ENCODE assay signal across 8 cellular contexts in the genomic region with DNA sequence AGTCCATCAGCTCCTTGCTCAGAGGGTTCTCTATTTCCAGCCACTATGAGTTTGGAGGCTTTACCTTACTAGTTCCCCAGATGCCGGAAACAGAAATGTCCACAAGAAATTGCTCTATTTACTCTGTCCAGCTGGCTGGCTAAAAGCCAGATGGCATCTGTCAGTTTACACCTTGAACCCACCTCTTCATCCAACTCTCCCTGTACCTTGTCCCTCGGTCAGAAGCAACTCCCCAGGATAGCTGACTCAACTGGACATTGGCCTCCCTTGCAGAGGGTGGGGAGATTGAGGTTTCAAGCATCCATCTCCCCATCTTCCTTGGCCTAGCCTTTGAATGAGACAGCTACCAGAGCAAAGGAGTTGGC. TPM values are rescaled to one million over a fixed set of nuclear protein-coding genes. Genes with fewer than 3 reads are reported as not detected.
DNase-seq lines count a peak whose midpoint lies in the region; TF ChIP-seq lines count a peak whose summit lies in the region.

No MANE protein-coding gene starts in this region.

- peak overlapping the region; percentile 62 for H3K4me3 Mint-ChIP-seq in endodermal cell

- H3K4me1 Mint-ChIP-seq in endodermal cell, result peaks cover 16% of the 10 kb centered on the region

- TF ChIP-seq CTCF in DOHH2 (IDR thresholded peaks at IDR 0.05; ENCODE audit: low read depth, low read length, poor library complexity, severe bottlenecking), result no peak
- TF ChIP-seq CTCF in OCI-LY7 (conservative IDR thresholded peaks at IDR 0.05; ENCODE audit: low read length), result no peak
- TF ChIP-seq CTCF in endodermal cell (conservative IDR thresholded peaks at IDR 0.05), result no peak

- H4K20me1 ChIP-seq in DOHH2 (ENCODE audit: control insufficient read depth, insufficient read depth, low read depth, low read length) (no peaks in the 10 kb centered on the region), OCI-LY7 (ENCODE audit: insufficient read depth, low read length) (no peaks in the 10 kb centered on the region)

- H3K4me1 ChIP-seq in DOHH2 (ENCODE audit: control insufficient read depth, low read length) (peaks cover 39% of the 10 kb centered on the region), OCI-LY7 (ENCODE audit: insufficient read depth, low read length, poor library complexity, severe bottlenecking) (peaks cover 21% of the 10 kb centered on the region), endodermal cell (ENCODE audit: control insufficient read depth, insufficient read depth, low read length) (peaks cover 4% of the 10 kb centered on the region), rectal smooth muscle tissue (ENCODE audit: control insufficient read depth, insufficient read depth, low read length) (peaks cover 14% of the 10 kb centered on the region)

- no peaks in the 10 kb centered on the region for H3K36me3 Mint-ChIP-seq in endodermal cell (ENCODE audit: low read depth)

- H3K27ac ChIP-seq in DOHH2 (ENCODE audit: low read depth, low read length) (no peak overlapping the region), OCI-LY7 (ENCODE audit: low read depth, low read length, poor library complexity, severe bottlenecking) (peak overlapping the region; percentile 41), endodermal cell (ENCODE audit: low read depth, low read length) (no peak overlapping the region), rectal smooth muscle tissue (ENCODE audit: low read depth, low read length) (no peak overlapping the region)

- H3K9ac ChIP-seq in endodermal cell (ENCODE audit: extremely low read depth, low read length, poor library complexity, severe bottlenecking) (no peak overlapping the region), rectal smooth muscle tissue (ENCODE audit: low read length) (no peak overlapping the region)

- POLR2A ChIA-PET in OCI-LY7 (lab: Charles Lee), result interaction anchor here (0.5 to 4.0 kb wide), 7 partner anchors 10 to 1101 kb away, joined by 3 to 41 read pairs (median 3); a partner anchor contains a TSS

- H3K4me2 ChIP-seq in DOHH2 (ENCODE audit: low read length) (peak overlapping the region; percentile 84), OCI-LY7 (ENCODE audit: low read length) (peak overlapping the region; percentile 99)

- no peaks in the 10 kb centered on the region for H3K9me3 Mint-ChIP-seq in endodermal cell

- H3F3A ChIP-seq in DOHH2 (ENCODE audit: control insufficient read depth, insufficient read depth), result peaks cover 6% of the 10 kb centered on the region

- 81 to 100% methylated on average over 1 to 2 of the region's 2 CpGs for WGBS in endodermal cell (ENCODE audit: insufficient coverage in 1 of 2, insufficient read length in 1 of 2), 2 experiments

- H3K27me3 ChIP-seq in DOHH2 (ENCODE audit: control insufficient read depth, low read length) (no peaks in the 10 kb centered on the region), endodermal cell (ENCODE audit: control insufficient read depth, insufficient read depth, low read length, poor library complexity, severe bottlenecking) (peaks cover 18% of the 10 kb centered on the region), rectal smooth muscle tissue (ENCODE audit: control insufficient read depth, insufficient read depth, low read length) (no peaks in the 10 kb centered on the region)

- CTCF ChIA-PET in OCI-LY7 (lab: Charles Lee; ENCODE audit: unreplicated experiment), result interaction anchor here (1.4 kb wide), 1 partner anchor 12 kb away, joined by 7 read pairs; a partner anchor contains a TSS

- H3K9me2 ChIP-seq in DOHH2 (replicated peaks; ENCODE audit: control insufficient read depth, low read length), result no peaks in the 10 kb centered on the region
- no peaks in the 10 kb centered on the region for H3K9me2 ChIP-seq in OCI-LY7 (ENCODE audit: insufficient read depth, low read length)

- H3K27me3 Mint-ChIP-seq in endodermal cell (ENCODE audit: insufficient read depth), result peaks cover 21% of the 10 kb centered on the region

- peaks cover 32% of the 10 kb centered on the region for H3K79me2 ChIP-seq in DOHH2 (ENCODE audit: control insufficient read depth, low read length)
- peaks cover 6% of the 10 kb centered on the region; the same call in 1 of the 2 replicates for H3K79me2 ChIP-seq in OCI-LY7 (ENCODE audit: insufficient read depth, low read depth, low read length)

- no peak overlapping the region for H2AFZ ChIP-seq in OCI-LY7 (ENCODE audit: low read length)

- intact Hi-C loops in OCI-LY7 (cut with micrococcal nuclease; ENCODE audit: unreplicated experiment), result loop anchor here (1.0 kb wide), 1 partner anchor 12 kb away; a partner anchor contains a TSS

- no TSS peak for BruUV-seq in OCI-LY7 (replicated peaks; lab: Mats Ljungman, UMichigan)

- H3K27ac Mint-ChIP-seq in endodermal cell, result no peak overlapping the region

- H3K9me3 ChIP-seq in DOHH2 (ENCODE audit: control insufficient read depth, insufficient read depth, low read length), result no peaks in the 10 kb centered on the region
- H3K9me3 ChIP-seq in OCI-LY7 (ENCODE audit: low read length), result no peaks in the 10 kb centered on the region
- H3K9me3 ChIP-seq in endodermal cell (ENCODE audit: control insufficient read depth, low read length), result no peaks in the 10 kb centered on the region

- H3K36me3 ChIP-seq in DOHH2 (ENCODE audit: control insufficient read depth, low read length) (peaks cover 51% of the 10 kb centered on the region), OCI-LY7 (ENCODE audit: insufficient read depth, low read length) (peaks cover 10% of the 10 kb centered on the region), endodermal cell (ENCODE audit: control insufficient read depth, insufficient read depth, low read length) (no peaks in the 10 kb centered on the region), rectal smooth muscle tissue (ENCODE audit: control insufficient read depth, insufficient read depth, low read length) (peaks cover 21% of the 10 kb centered on the region)

- peak overlapping the region; percentile 80 for H3K4me3 ChIP-seq in DOHH2 (ENCODE audit: low read length)
- H3K4me3 ChIP-seq in OCI-LY7 (ENCODE audit: low read depth, low read length, poor library complexity, severe bottlenecking), result peak overlapping the region; percentile 93
- no peak overlapping the region for H3K4me3 ChIP-seq in endodermal cell (ENCODE audit: low read length)
- peak overlapping the region; percentile 89 for H3K4me3 ChIP-seq in rectal smooth muscle tissue (ENCODE audit: low read length)

- DNase-seq in OCI-LY7 (ENCODE audit: low spot score) (no peak), endodermal cell (no peak), hepatic stellate cell (ENCODE audit: low spot score) (no peak), NK-92 (lab: John Stamatoyannopoulos, UW; ENCODE audit: unreplicated experiment) (no peak), RKO (ENCODE audit: low spot score) (no peak), NCI-H748 (lab: John Stamatoyannopoulos, UW; ENCODE audit: unreplicated experiment) (no peak)

RNA-seq across cellular contexts. Expression of a gene that starts 1.7 kb away (rescaled TPM):
- 6.5 and 10.6 TPM in 2 replicates for total RNA-seq in OCI-LY7 (2014; rRNA removed; shearing (Covaris generic))
- total RNA-seq in OCI-LY7 (2022) (19.0 and 19.9 TPM in 2 replicates), endodermal cell (1 to 10 TPM; 2.4 to 3.1 TPM)
- polyA plus RNA-seq in endodermal cell (2013, experiment 1 of 2), result 6.7 TPM
- polyA plus RNA-seq in endodermal cell (2013, experiment 2 of 2), result 6.3 TPM

RNA-seq across cellular contexts. Expression of a gene that starts 7.2 kb away (rescaled TPM):
- 31.7 and 35.8 TPM in 2 replicates for total RNA-seq in OCI-LY7 (2014; rRNA removed; shearing (Covaris generic))
- 72.4 and 83.4 TPM in 2 replicates for total RNA-seq in OCI-LY7 (2022)
- 10 to 100 TPM; 49.4 to 51.9 TPM for total RNA-seq in endodermal cell
- 58.1 TPM for polyA plus RNA-seq in endodermal cell (2013, experiment 1 of 2)
- polyA plus RNA-seq in endodermal cell (2013, experiment 2 of 2), result 49.6 TPM

RNA-seq across cellular contexts. Expression of a gene that starts 12.5 kb away (rescaled TPM):
- total RNA-seq in OCI-LY7 (2014; rRNA removed; shearing (Covaris generic)), result 18.2 and 27.7 TPM in 2 replicates
- total RNA-seq in OCI-LY7 (2022) (29.6 and 30.8 TPM in 2 replicates), endodermal cell (10 to 100 TPM; 43.8 to 44.8 TPM)
- polyA plus RNA-seq in endodermal cell (2013, experiment 1 of 2), result 30.6 TPM
- 30.8 TPM for polyA plus RNA-seq in endodermal cell (2013, experiment 2 of 2)

RNA-seq across cellular contexts. Expression of a gene that starts 24.2 kb away (rescaled TPM):
- total RNA-seq in OCI-LY7 (2014; rRNA removed; shearing (Covaris generic)), result 12.1 and 12.2 TPM in 2 replicates
- 49.6 and 50.0 TPM in 2 replicates for total RNA-seq in OCI-LY7 (2022)
- total RNA-seq in endodermal cell, result 10 to 100 TPM; 45.9 to 54.8 TPM
- 42.7 TPM for polyA plus RNA-seq in endodermal cell (2013, experiment 1 of 2)
- polyA plus RNA-seq in endodermal cell (2013, experiment 2 of 2), result 40.0 TPM

RNA-seq across cellular contexts. Expression of a gene that starts 40.0 kb away (rescaled TPM):
- total RNA-seq in OCI-LY7 (2014; rRNA removed; shearing (Covaris generic)), result not detected in 2 replicates
- not detected in 2 replicates for total RNA-seq in OCI-LY7 (2022)
- 1 to 10 TPM; 1.5 to 1.8 TPM for total RNA-seq in endodermal cell
- polyA plus RNA-seq in endodermal cell (2013, experiment 1 of 2), result 1.0 TPM
- 0.83 TPM for polyA plus RNA-seq in endodermal cell (2013, experiment 2 of 2)
